ENCODE assay signal across 18 cellular contexts in genomic region chr5:172404746-172405145, GRCh38.
"Had no signal": no experiment of that assay in that cellular context is flagged by ENCODE, and none has a peak within 500 bp of the region (broad histone marks: within the 10 kb centered on the region; RNA-seq: fewer than 3 reads in every experiment).

No MANE protein-coding gene starts in this region.

- ATAC-seq: T-helper 17 cell had no signal

- H3K36me3 Mint-ChIP-seq: activated CD4-positive, alpha-beta memory T cell treated with anti-CD3 and anti-CD28 coated beads for 36 hours; activated naive CD8-positive, alpha-beta T cell treated with anti-CD3 and anti-CD28 coated beads for 36 hours; memory B cell had no signal

- H3K27ac Mint-ChIP-seq: activated CD4-positive, alpha-beta memory T cell treated with anti-CD3 and anti-CD28 coated beads for 36 hours; activated naive CD8-positive, alpha-beta T cell treated with anti-CD3 and anti-CD28 coated beads for 36 hours; memory B cell; T-helper 17 cell had no signal

- DNase-seq: activated CD4-positive, alpha-beta memory T cell treated with anti-CD3 and anti-CD28 coated beads for 36 hours; activated CD4-positive, alpha-beta T cell treated with anti-CD3 and anti-CD28 coated beads for 48 hours; activated CD4-positive, CD25-positive, alpha-beta regulatory T cell; activated naive CD4-positive, alpha-beta T cell treated with Interleukin-2 at 50 U/mL for 16 hours; activated naive CD8-positive, alpha-beta T cell treated with anti-CD3 and anti-CD28 coated beads for 36 hours; activated T-cell treated with anti-CD3 and anti-CD28 coated beads, Interleukin-2, amount 50 U/mL, for 48 hours; erythroblast; hypothalamus; nephron progenitor cell; stimulated activated CD4-positive, alpha-beta T cell treated with anti-CD3 and anti-CD28 coated beads, Interleukin-4, amount 100 ng/mL, for 1 hour; stimulated activated naive CD4-positive, alpha-beta T cell; SW 1271; T-helper 17 cell; thyroid gland had no signal

- H3K9me3 ChIP-seq: thyroid gland had no signal

- H3K27ac ChIP-seq: parathyroid adenoma had no signal

- H3K4me1 ChIP-seq: parathyroid adenoma had no signal

- H3K4me3 ChIP-seq: cardiac muscle cell, smooth muscle cell, thyroid gland had no signal

- H3K9me3 Mint-ChIP-seq: activated CD4-positive, alpha-beta memory T cell treated with anti-CD3 and anti-CD28 coated beads for 36 hours; activated naive CD8-positive, alpha-beta T cell treated with anti-CD3 and anti-CD28 coated beads for 36 hours had no signal

- H3K4me1 Mint-ChIP-seq: activated naive CD8-positive, alpha-beta T cell treated with anti-CD3 and anti-CD28 coated beads for 36 hours; memory B cell; T-helper 17 cell had no signal

- H3K27me3 ChIP-seq: cardiac muscle cell, thyroid gland had no signal

- H3K4me3 Mint-ChIP-seq: activated CD4-positive, alpha-beta memory T cell treated with anti-CD3 and anti-CD28 coated beads for 36 hours; activated naive CD8-positive, alpha-beta T cell treated with anti-CD3 and anti-CD28 coated beads for 36 hours; memory B cell; nephron progenitor cell; T-helper 17 cell had no signal
